16 cellular contexts compared by ENCODE assay signal in the genomic region with DNA sequence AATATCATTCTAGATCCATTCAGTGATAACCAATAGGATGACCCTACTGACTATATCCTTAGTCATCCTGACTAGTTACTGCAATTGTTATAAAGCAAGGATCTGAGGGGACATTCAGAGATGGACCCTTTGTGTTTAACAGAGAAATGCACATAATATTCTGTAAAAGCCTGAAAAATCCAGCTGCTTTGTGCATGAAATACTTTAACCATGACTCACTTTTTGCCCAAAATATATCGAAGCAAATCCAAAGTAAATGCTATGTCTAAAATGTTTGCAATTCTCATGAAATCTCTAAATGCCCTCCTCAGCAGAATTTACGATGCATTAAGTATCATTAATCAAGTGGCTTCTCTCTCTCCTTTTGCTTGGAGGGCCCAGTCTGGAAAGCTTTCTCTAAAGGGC.
A peak's percentile ranks its signal among the peaks of the same experiment; 100 is the strongest.
DNase-seq lines count a peak whose midpoint lies in the region; ATAC-seq, FAIRE-seq and TF ChIP-seq lines count a peak whose summit lies in the region.
"Had no signal": no experiment of that assay in that cellular context is flagged by ENCODE, and none has a peak within 500 bp of the region (broad histone marks: within the 10 kb centered on the region; RNA-seq: fewer than 3 reads in every experiment).

No MANE protein-coding gene starts in this region.

- no peak for DNase-seq in CD4-positive, alpha-beta memory T cell
- DNase-seq in RPMI7951 (ENCODE audit: low read depth) (peak; percentile 72), endothelial cell of umbilical vein (ENCODE audit: low read depth, low spot score) (peak; percentile 55), gastrocnemius medialis (no peak), esophagus muscularis mucosa (ENCODE audit: extremely low spot score) (no peak), retina (no peak)
- no peak for DNase-seq in stimulated activated naive CD8-positive, alpha-beta T cell treated with anti-CD3 and anti-CD28 coated beads, Interleukin-15, amount 100 ng/mL, for 72 hours
- DNase-seq: activated CD4-positive, CD25-positive, alpha-beta regulatory T cell treated with anti-CD3 and anti-CD28 coated beads, Interleukin-2, amount 50 U/mL, for 72 hours; left ventricle myocardium inferior; NCI-H1436; NCI-H526 treated with DMSO at 0.1 percent for 48 hours; pancreas; stimulated activated CD4-positive, alpha-beta T cell treated with anti-CD3 and anti-CD28 coated beads, Interleukin-1b, Interleukin-23, amount 100 ng/mL, for 48 hours; stimulated activated naive B cell treated with anti-CD40 and anti-IgM and Interleukin-4, amounts not matched to agents 10 μg/mL and 1 μg/mL and 100 μg/mL, for 72 hours had no signal

- 39% methylated on average over 2 of the region's 2 CpGs for WGBS in esophagus muscularis mucosa

- no peak overlapping the region for H3K4me3 ChIP-seq in CD4-positive, alpha-beta memory T cell (ENCODE audit: low read length in 2 of 2)
- no peak overlapping the region for H3K4me3 ChIP-seq in endothelial cell of umbilical vein (replicated peaks in 1 of 3; ENCODE audit: insufficient read depth in 1 of 3, low read depth in 1 of 3, low read length in 3 of 3)
- no peak overlapping the region for H3K4me3 ChIP-seq in gastrocnemius medialis
- no peak overlapping the region for H3K4me3 ChIP-seq in esophagus muscularis mucosa
- H3K4me3 ChIP-seq: left ventricle myocardium inferior, pancreas had no signal

- no peak overlapping the region for H3K27ac ChIP-seq in CD4-positive, alpha-beta memory T cell (ENCODE audit: low read depth, low read length)
- peak overlapping the region; percentile 74 for H3K27ac ChIP-seq in endothelial cell of umbilical vein (ENCODE audit: insufficient read depth, low read depth, low read length)
- no peak overlapping the region for H3K27ac ChIP-seq in gastrocnemius medialis
- no peak overlapping the region for H3K27ac ChIP-seq in esophagus muscularis mucosa (replicated peaks in 1 of 4)
- H3K27ac ChIP-seq: left ventricle myocardium inferior, pancreas had no signal

- H2AFZ ChIP-seq in endothelial cell of umbilical vein (ENCODE audit: low read depth, low read length), result no peak overlapping the region

- no peaks in the 10 kb centered on the region for H3K9me1 ChIP-seq in endothelial cell of umbilical vein (replicated peaks; ENCODE audit: control insufficient read depth, extremely low read depth, insufficient read depth, low read length)

- peaks cover 37% of the 10 kb centered on the region for H3K4me1 ChIP-seq in CD4-positive, alpha-beta memory T cell (ENCODE audit: insufficient read depth, low read length)
- H3K4me1 ChIP-seq in endothelial cell of umbilical vein (ENCODE audit: control insufficient read depth, extremely low read depth, insufficient read depth, low read length), result peaks cover 30% of the 10 kb centered on the region
- H3K4me1 ChIP-seq in gastrocnemius medialis, result peaks cover 0 to 10% of the 10 kb centered on the region in 2 donors
- peaks cover 10 to 53% (median 49%) of the 10 kb centered on the region in 4 donors for H3K4me1 ChIP-seq in esophagus muscularis mucosa

- FAIRE-seq in endothelial cell of umbilical vein (lab: Jason Lieb, UNC), result peak; percentile 77
- FAIRE-seq: pancreas had no signal

- H3K36me3 ChIP-seq in CD4-positive, alpha-beta memory T cell (ENCODE audit: insufficient read depth, low read length), result no peaks in the 10 kb centered on the region
- H3K36me3 ChIP-seq in endothelial cell of umbilical vein (ENCODE audit: control insufficient read depth in 2 of 2, extremely low read depth in 1 of 2, insufficient read depth in 2 of 2, low read length in 2 of 2), result no peaks in the 10 kb centered on the region
- H3K36me3 ChIP-seq in gastrocnemius medialis, result no peaks in the 10 kb centered on the region
- no peaks in the 10 kb centered on the region for H3K36me3 ChIP-seq in esophagus muscularis mucosa
- H3K36me3 ChIP-seq: left ventricle myocardium inferior, pancreas had no signal

- dilution Hi-C loops in endothelial cell of umbilical vein (cut with MboI; ENCODE audit: extremely low pct_ligation_motif_present, low sequenced_read_pairs), result no loop called here

- H3K9me3 ChIP-seq in CD4-positive, alpha-beta memory T cell (ENCODE audit: control insufficient read depth in 1 of 2, low read length in 2 of 2), result no peaks in the 10 kb centered on the region
- H3K9me3 ChIP-seq in endothelial cell of umbilical vein (replicated peaks; ENCODE audit: control insufficient read depth, insufficient read depth, low read length) (no peaks in the 10 kb centered on the region), gastrocnemius medialis (no peaks in the 10 kb centered on the region), esophagus muscularis mucosa (no peaks in the 10 kb centered on the region)
- H3K9me3 ChIP-seq: left ventricle myocardium inferior, pancreas had no signal

- H3K27ac Mint-ChIP-seq in CD4-positive, alpha-beta memory T cell, result peak overlapping the region in 4 of 7 donors; percentile 6 to 65 (median 36)
- peak overlapping the region; percentile 35 to 75 (median 47) for H3K27ac Mint-ChIP-seq in nephron
- H3K27ac Mint-ChIP-seq in stimulated activated naive CD8-positive, alpha-beta T cell treated with anti-CD3 and anti-CD28 coated beads, Interleukin-15, amount 100 ng/mL, for 72 hours, result peak overlapping the region in 1 of 2 donors; percentile 35
- H3K27ac Mint-ChIP-seq: activated T-helper 2 cell treated with anti-CD3 and anti-CD28 coated beads, Interferon-gamma antibody, Interleukin-2, Interleukin-4, amounts not matched to agents 10 μg/mL and 5 μg/mL and 100 μg/mL, durations not matched to agents 14 hours and 24 hours and 36 hours; stimulated activated naive B cell treated with anti-CD40 and anti-IgM and Interleukin-4, amounts not matched to agents 10 μg/mL and 1 μg/mL and 100 μg/mL, for 72 hours had no signal

- no peak for TF ChIP-seq EP300 in esophagus muscularis mucosa (IDR thresholded peaks at IDR 0.05)

- TF ChIP-seq CTCF in endothelial cell of umbilical vein (IDR thresholded peaks at IDR 0.05; ENCODE audit: extremely low read depth in 1 of 2, insufficient read depth in 1 of 2, low read depth in 1 of 2, low read length in 2 of 2) (no peak), nephron (IDR thresholded peaks at IDR 0.05; ENCODE audit: unreplicated experiment in 3 of 3) (no peak), gastrocnemius medialis (IDR thresholded peaks at IDR 0.05 in 4 of 5, conservative IDR thresholded peaks at IDR 0.05 in 1 of 5) (no peak), esophagus muscularis mucosa (IDR thresholded peaks at IDR 0.05) (no peak)

- H3K9me3 Mint-ChIP-seq in CD4-positive, alpha-beta memory T cell, result peaks cover 0 to 2% (median 0%) of the 10 kb centered on the region in 8 donors
- H3K9me3 Mint-ChIP-seq in nephron, result no peaks in the 10 kb centered on the region
- peaks cover 0 to 8% of the 10 kb centered on the region in 2 donors for H3K9me3 Mint-ChIP-seq in stimulated activated naive CD8-positive, alpha-beta T cell treated with anti-CD3 and anti-CD28 coated beads, Interleukin-15, amount 100 ng/mL, for 72 hours
- H3K9me3 Mint-ChIP-seq: activated T-helper 2 cell treated with anti-CD3 and anti-CD28 coated beads, Interferon-gamma antibody, Interleukin-2, Interleukin-4, amounts not matched to agents 10 μg/mL and 5 μg/mL and 100 μg/mL, durations not matched to agents 14 hours and 24 hours and 36 hours; stimulated activated naive B cell treated with anti-CD40 and anti-IgM and Interleukin-4, amounts not matched to agents 10 μg/mL and 1 μg/mL and 100 μg/mL, for 72 hours had no signal

- H3K9ac ChIP-seq in endothelial cell of umbilical vein (replicated peaks; ENCODE audit: extremely low read depth, insufficient read depth, low read length), result peak overlapping the region; percentile 1

- H3K36me3 Mint-ChIP-seq in CD4-positive, alpha-beta memory T cell, result peaks cover 4 to 8% of the 10 kb centered on the region in 2 donors
- H3K36me3 Mint-ChIP-seq in nephron (ENCODE audit: low read depth), result peaks cover 4% of the 10 kb centered on the region

- no peak for ATAC-seq in gastrocnemius medialis
- no peak for ATAC-seq in stimulated activated naive CD8-positive, alpha-beta T cell treated with anti-CD3 and anti-CD28 coated beads, Interleukin-15, amount 100 ng/mL, for 72 hours
- ATAC-seq: pancreas; stimulated activated naive B cell treated with anti-CD40 and anti-IgM and Interleukin-4, amounts not matched to agents 10 μg/mL and 1 μg/mL and 100 μg/mL, for 72 hours had no signal

- H3K79me2 ChIP-seq in endothelial cell of umbilical vein (ENCODE audit: control insufficient read depth, insufficient read depth, low read length), result no peaks in the 10 kb centered on the region

- in situ Hi-C loops in gastrocnemius medialis (cut with MboI; ENCODE audit: low sequenced_read_pairs in 4 of 4), result no loop called here

- H4K20me1 ChIP-seq in endothelial cell of umbilical vein (replicated peaks; ENCODE audit: control insufficient read depth, extremely low read depth, insufficient read depth, low read length), result no peaks in the 10 kb centered on the region

- intact Hi-C loops in CD4-positive, alpha-beta memory T cell (cut with micrococcal nuclease), result no loop called here
- intact Hi-C loops in endothelial cell of umbilical vein (cut with micrococcal nuclease), result loop anchor here (1.0 to 5.0 kb wide), 5 partner anchors 110 to 288 kb away; a partner anchor contains a TSS
- intact Hi-C loops in gastrocnemius medialis (cut with DNase I; ENCODE audit: low total_unique reads), result no loop called here
- intact Hi-C loops in esophagus muscularis mucosa (cut with DNase I), result no loop called here

- H3K27me3 Mint-ChIP-seq in CD4-positive, alpha-beta memory T cell, result no peaks in the 10 kb centered on the region
- no peaks in the 10 kb centered on the region for H3K27me3 Mint-ChIP-seq in nephron (ENCODE audit: low read depth)
- no peaks in the 10 kb centered on the region for H3K27me3 Mint-ChIP-seq in stimulated activated naive CD8-positive, alpha-beta T cell treated with anti-CD3 and anti-CD28 coated beads, Interleukin-15, amount 100 ng/mL, for 72 hours
- H3K27me3 Mint-ChIP-seq: stimulated activated naive B cell treated with anti-CD40 and anti-IgM and Interleukin-4, amounts not matched to agents 10 μg/mL and 1 μg/mL and 100 μg/mL, for 72 hours had no signal

- H3K4me1 Mint-ChIP-seq in CD4-positive, alpha-beta memory T cell, result peaks cover 37 to 72% (median 50%) of the 10 kb centered on the region in 4 donors
- peaks cover 36% of the 10 kb centered on the region for H3K4me1 Mint-ChIP-seq in nephron
- peaks cover 61% of the 10 kb centered on the region for H3K4me1 Mint-ChIP-seq in stimulated activated naive CD8-positive, alpha-beta T cell treated with anti-CD3 and anti-CD28 coated beads, Interleukin-15, amount 100 ng/mL, for 72 hours

- BruUV-seq in endothelial cell of umbilical vein (replicated peaks; lab: Mats Ljungman, UMichigan), result no TSS peak

- H3K27me3 ChIP-seq in CD4-positive, alpha-beta memory T cell (ENCODE audit: insufficient read depth, low read length), result no peaks in the 10 kb centered on the region
- H3K27me3 ChIP-seq in endothelial cell of umbilical vein (ENCODE audit: control insufficient read depth in 2 of 2, insufficient read depth in 2 of 2, low read length in 2 of 2) (no peaks in the 10 kb centered on the region), gastrocnemius medialis (no peaks in the 10 kb centered on the region), esophagus muscularis mucosa (no peaks in the 10 kb centered on the region)
- H3K27me3 ChIP-seq: pancreas had no signal

- no peak overlapping the region for H3K4me3 Mint-ChIP-seq in CD4-positive, alpha-beta memory T cell
- H3K4me3 Mint-ChIP-seq in nephron, result no peak overlapping the region
- no peak overlapping the region for H3K4me3 Mint-ChIP-seq in stimulated activated naive CD8-positive, alpha-beta T cell treated with anti-CD3 and anti-CD28 coated beads, Interleukin-15, amount 100 ng/mL, for 72 hours
- H3K4me3 Mint-ChIP-seq: stimulated activated naive B cell treated with anti-CD40 and anti-IgM and Interleukin-4, amounts not matched to agents 10 μg/mL and 1 μg/mL and 100 μg/mL, for 72 hours had no signal

- POLR2A ChIA-PET in CD4-positive, alpha-beta memory T cell (lab: Charles Lee; ENCODE audit: partially characterized antibody), result no interaction called here
- POLR2A ChIA-PET in endothelial cell of umbilical vein (lab: Charles Lee), result no interaction called here

- TF ChIP-seq POLR2A in endothelial cell of umbilical vein (IDR thresholded peaks at IDR 0.05; ENCODE audit: low read depth, low read length), result no peak
- no peak for TF ChIP-seq POLR2A in gastrocnemius medialis (IDR thresholded peaks at IDR 0.05)
- TF ChIP-seq POLR2A in esophagus muscularis mucosa (IDR thresholded peaks at IDR 0.05; ENCODE audit: low read depth), result no peak

- peak overlapping the region; percentile 59 for H3K4me2 ChIP-seq in endothelial cell of umbilical vein (ENCODE audit: insufficient read depth, low read length)

- CTCF ChIA-PET in CD4-positive, alpha-beta memory T cell (lab: Charles Lee; ENCODE audit: partially characterized antibody), result interaction anchor here (3.1 kb wide), 1 partner anchor 240 kb away, joined by 15 read pairs; a partner anchor contains a TSS
- CTCF ChIA-PET in endothelial cell of umbilical vein (lab: Charles Lee), result interaction anchor here (0.9 to 2.1 kb wide), 5 partner anchors 9 to 241 kb away, joined by 3 to 8 read pairs (median 4); a partner anchor contains a TSS

Comparison
In these comparisons a context has a peak if more than half of its experiments do, and no peak if none do; other contexts are left out.
1. DNase-seq: peak in RPMI7951 (single experiment) and endothelial cell of umbilical vein (single experiment); none in CD4-positive, alpha-beta memory T cell (0 of 5), gastrocnemius medialis (0 of 2), esophagus muscularis mucosa (single experiment), retina (single experiment) and stimulated activated naive CD8-positive, alpha-beta T cell treated with anti-CD3 and anti-CD28 coated beads, Interleukin-15, amount 100 ng/mL, for 72 hours (0 of 2).